ENCODE assay signal across 11 cellular contexts in genomic region chr21:44054710-44055109, GRCh38. TPM values are rescaled to one million over a fixed set of nuclear protein-coding genes. Genes with fewer than 3 reads are reported as not detected.
DNase-seq lines count a peak whose midpoint lies in the region; ATAC-seq and TF ChIP-seq lines count a peak whose summit lies in the region.
"Had no signal": no experiment of that assay in that cellular context is flagged by ENCODE, and none has a peak within 500 bp of the region (broad histone marks: within the 10 kb centered on the region; RNA-seq: fewer than 3 reads in every experiment).

No MANE protein-coding gene starts in this region.

- H3K4me3 ChIP-seq in CD8-positive, alpha-beta memory T cell (ENCODE audit: low read length): no peak overlapping the region
- no peak overlapping the region for H3K4me3 ChIP-seq in rectal smooth muscle tissue (ENCODE audit: low read length)

- no peak overlapping the region for H3K27ac ChIP-seq in CD8-positive, alpha-beta memory T cell (ENCODE audit: low read depth, low read length)
- H3K27ac ChIP-seq in rectal smooth muscle tissue (ENCODE audit: low read depth, low read length): peak overlapping the region; percentile 21

- peaks cover 45% of the 10 kb centered on the region for H3K36me3 ChIP-seq in CD8-positive, alpha-beta memory T cell (ENCODE audit: insufficient read depth, low read length)
- peaks cover 3% of the 10 kb centered on the region for H3K36me3 ChIP-seq in rectal smooth muscle tissue (ENCODE audit: control insufficient read depth, insufficient read depth, low read length)

- TF ChIP-seq CTCF in activated B cell treated with CpG ODN at 0.5 μM for 24 hours (IDR thresholded peaks at IDR 0.05): no peak

- H3K9me3 ChIP-seq in CD8-positive, alpha-beta memory T cell (ENCODE audit: low read length): no peaks in the 10 kb centered on the region

- no peaks in the 10 kb centered on the region for H3K27me3 ChIP-seq in CD8-positive, alpha-beta memory T cell (ENCODE audit: insufficient read depth, low read length, poor library complexity, severe bottlenecking)
- H3K27me3 ChIP-seq in rectal smooth muscle tissue (ENCODE audit: control insufficient read depth, insufficient read depth, low read length): no peaks in the 10 kb centered on the region

- H3K4me1 Mint-ChIP-seq in CD8-positive, alpha-beta memory T cell: peaks cover 14 to 42% (median 21%) of the 10 kb centered on the region in 3 donors
- H3K4me1 Mint-ChIP-seq in activated B cell treated with CpG ODN at 0.5 μM for 24 hours: peaks cover 8% of the 10 kb centered on the region

- peak overlapping the region in 7 of 8 donors; percentile 1 to 79 (median 31) for H3K27ac Mint-ChIP-seq in CD8-positive, alpha-beta memory T cell
- peak overlapping the region; percentile 1 for H3K27ac Mint-ChIP-seq in activated B cell treated with CpG ODN at 0.5 μM for 24 hours

- peaks cover 3 to 84% (median 17%) of the 10 kb centered on the region in 3 donors for H3K36me3 Mint-ChIP-seq in CD8-positive, alpha-beta memory T cell
- peaks cover 79% of the 10 kb centered on the region for H3K36me3 Mint-ChIP-seq in activated B cell treated with CpG ODN at 0.5 μM for 24 hours (ENCODE audit: low read depth)

- no peak overlapping the region for H3K9ac ChIP-seq in rectal smooth muscle tissue (ENCODE audit: low read length)

- POLR2A ChIA-PET in CD8-positive, alpha-beta memory T cell (lab: Charles Lee): no interaction called here
- POLR2A ChIA-PET in activated B cell treated with CpG ODN at 0.5 μM for 24 hours (lab: Charles Lee): no interaction called here

- H3K27me3 Mint-ChIP-seq in CD8-positive, alpha-beta memory T cell: no peaks in the 10 kb centered on the region
- no peaks in the 10 kb centered on the region for H3K27me3 Mint-ChIP-seq in activated B cell treated with CpG ODN at 0.5 μM for 24 hours

- CTCF ChIA-PET in CD8-positive, alpha-beta memory T cell (lab: Charles Lee): interaction anchor here (0.7 kb wide), 1 partner anchor 95 kb away, joined by 3 read pairs; no protein-coding TSS in a partner anchor
- CTCF ChIA-PET in activated B cell treated with CpG ODN at 0.5 μM for 24 hours (lab: Charles Lee): interaction anchor here (0.5 kb wide), 1 partner anchor 747 kb away, joined by 3 read pairs; the partner anchor contains the start of gene UBE2G2

- no peak overlapping the region for H3K4me3 Mint-ChIP-seq in CD8-positive, alpha-beta memory T cell
- H3K4me3 Mint-ChIP-seq in activated B cell treated with CpG ODN at 0.5 μM for 24 hours: no peak overlapping the region

- ATAC-seq in activated B cell treated with CpG ODN at 0.5 μM for 24 hours (ENCODE audit: low read depth) (no peak), GM18519 (IDR thresholded peaks at IDR 0.05; ENCODE audit: low FRiP score, unreplicated experiment) (no peak), HG03520 (IDR thresholded peaks at IDR 0.05; ENCODE audit: unreplicated experiment) (no peak), GM21529 (IDR thresholded peaks at IDR 0.05; ENCODE audit: unreplicated experiment) (no peak)

- no peaks in the 10 kb centered on the region for H3K4me1 ChIP-seq in CD8-positive, alpha-beta memory T cell (ENCODE audit: insufficient read depth, low read length)
- H3K4me1 ChIP-seq in rectal smooth muscle tissue (ENCODE audit: control insufficient read depth, insufficient read depth, low read length): peaks cover 22% of the 10 kb centered on the region

- intact Hi-C loops in activated B cell treated with CpG ODN at 0.5 μM for 24 hours (cut with micrococcal nuclease): no loop called here

- H3K9me3 Mint-ChIP-seq in CD8-positive, alpha-beta memory T cell: no peaks in the 10 kb centered on the region
- no peaks in the 10 kb centered on the region for H3K9me3 Mint-ChIP-seq in activated B cell treated with CpG ODN at 0.5 μM for 24 hours

- DNase-seq in CD8-positive, alpha-beta memory T cell: no peak
- DNase-seq in activated B cell treated with CpG ODN at 0.5 μM for 24 hours (no peak), glomerular visceral epithelial cell (ENCODE audit: extremely low spot score) (peak; percentile 7), CD1c-positive myeloid dendritic cell (ENCODE audit: extremely low spot score) (no peak)
- DNase-seq: activated CD4-positive, CD25-positive, alpha-beta regulatory T cell treated with anti-CD3 and anti-CD28 coated beads, Interleukin-2, amount 50 U/mL, for 72 hours; DND-41; effector CD8-positive, alpha-beta T cell had no signal

RNA-seq across cellular contexts. Expression of gene TRAPPC10, which starts 42.6 kb away (rescaled TPM):
- 10 to 100 TPM; 50.0 to 54.7 TPM for total RNA-seq in CD8-positive, alpha-beta memory T cell
- polyA plus RNA-seq in CD8-positive, alpha-beta memory T cell: 45.1 TPM
- total RNA-seq in activated B cell treated with CpG ODN at 0.5 μM for 24 hours: 77.8 and 96.0 TPM in 2 replicates

RNA-seq across cellular contexts. Expression of gene PWP2, which starts 52.5 kb away (rescaled TPM):
- total RNA-seq in CD8-positive, alpha-beta memory T cell: 10 to 100 TPM; 10.4 to 15.5 TPM
- polyA plus RNA-seq in CD8-positive, alpha-beta memory T cell: 13.2 TPM
- total RNA-seq in activated B cell treated with CpG ODN at 0.5 μM for 24 hours: 8.7 and 11.8 TPM in 2 replicates
